1 cellular context compared by ENCODE assay signal in genomic region chr11:70078095-70078795, GRCh38.
TF ChIP-seq lines count a peak whose summit lies in the region.

Gene ANO1, plus strand, starts transcription at chr11:70078317. Its CDS starts 290 bp downstream, at chr11:70078607.

TF ChIP-seq in H1, 55 proteins besides CTCF, POLR2A, EP300 and RAD21:
- TF ChIP-seq SUZ12 (IDR thresholded peaks at IDR 0.05; ENCODE audit: low read length) (peak; percentile 54; the same call in 1 of the 2 replicates), KDM4A (IDR thresholded peaks at IDR 0.05; ENCODE audit: low read depth, low read length, severe bottlenecking) (no peak), EZH2 (IDR thresholded peaks at IDR 0.05; ENCODE audit: low read depth, low read length, severe bottlenecking) (peak; percentile 46), NRF1 (IDR thresholded peaks at IDR 0.05; ENCODE audit: low read depth, low read length) (no peak), MAX (IDR thresholded peaks at IDR 0.05) (0 out of 2 replicates have a peak, but pooled peaks have one; percentile 50), E2F6 (IDR thresholded peaks at IDR 0.05) (no peak)
